27 cellular contexts compared by ENCODE assay signal in genomic region chr2:54783349-54783748, GRCh38.
"Had no signal": no experiment of that assay in that cellular context is flagged by ENCODE, and none has a peak within 500 bp of the region (broad histone marks: within the 10 kb centered on the region; RNA-seq: fewer than 3 reads in every experiment).

No MANE protein-coding gene starts in this region.

- FAIRE-seq: astrocyte had no signal

- H3K36me3 ChIP-seq: brain microvascular endothelial cell, cardiac muscle cell had no signal

- H3K4me2 ChIP-seq: PC-9 had no signal

- H3K27me3 ChIP-seq: brain microvascular endothelial cell, cardiac muscle cell had no signal

- H3K27ac ChIP-seq: brain microvascular endothelial cell, cardiac muscle cell, PC-9, VCaP had no signal

- H3K4me3 ChIP-seq: cardiac muscle cell, PC-9 had no signal

- ATAC-seq: activated CD4-positive, alpha-beta T cell treated with anti-CD3 and anti-CD28 coated beads for 36 hours; activated T-helper 17 cell treated with anti-CD3 and anti-CD28 coated beads, Interleukin-2, amount 50 U/mL, for 72 hours; T-helper 17 cell had no signal

- DNase-seq: activated CD4-positive, alpha-beta memory T cell treated with anti-CD3 and anti-CD28 coated beads, Interleukin-2, amount 10 ng/mL, durations not matched to agents 7 days and 5 days; activated CD4-positive, alpha-beta T cell treated with anti-CD3 and anti-CD28 coated beads for 36 hours; activated CD4-positive, alpha-beta T cell treated with anti-CD3 and anti-CD28 coated beads, Interleukin-2, amount 50 U/mL, for 1 hour; activated gamma-delta T cell; activated naive CD4-positive, alpha-beta T cell treated with anti-CD3 and anti-CD28 coated beads for 36 hours; activated T-cell treated with anti-CD3 and anti-CD28 coated beads for 4 hours; activated T-cell treated with anti-CD3 and anti-CD28 coated beads, Interleukin-2, amount 50 U/mL, for 48 hours; amygdala; brain microvascular endothelial cell; MM.1S; NCI-H1105; NCI-H1436; NCI-H1694 treated with DMSO at 0.1 percent for 48 hours; NCI-H2029 treated with DMSO at 0.1 percent for 48 hours; NCI-H345; NCI-H510A; NCI-H526 treated with DMSO at 0.1 percent for 48 hours; NCI-H82; NK-92 treated with Interleukin-12 subunit alpha and Interleukin-12 subunit beta, amount 100 ng/mL, for 24 hours; PC-9; SHP77 treated with DMSO at 0.1 percent for 48 hours; T-helper 17 cell; T-helper 9 cell had no signal

- H2AFZ ChIP-seq: PC-9 had no signal
